ENCODE assay signal across 1 cellular context in the genomic region with DNA sequence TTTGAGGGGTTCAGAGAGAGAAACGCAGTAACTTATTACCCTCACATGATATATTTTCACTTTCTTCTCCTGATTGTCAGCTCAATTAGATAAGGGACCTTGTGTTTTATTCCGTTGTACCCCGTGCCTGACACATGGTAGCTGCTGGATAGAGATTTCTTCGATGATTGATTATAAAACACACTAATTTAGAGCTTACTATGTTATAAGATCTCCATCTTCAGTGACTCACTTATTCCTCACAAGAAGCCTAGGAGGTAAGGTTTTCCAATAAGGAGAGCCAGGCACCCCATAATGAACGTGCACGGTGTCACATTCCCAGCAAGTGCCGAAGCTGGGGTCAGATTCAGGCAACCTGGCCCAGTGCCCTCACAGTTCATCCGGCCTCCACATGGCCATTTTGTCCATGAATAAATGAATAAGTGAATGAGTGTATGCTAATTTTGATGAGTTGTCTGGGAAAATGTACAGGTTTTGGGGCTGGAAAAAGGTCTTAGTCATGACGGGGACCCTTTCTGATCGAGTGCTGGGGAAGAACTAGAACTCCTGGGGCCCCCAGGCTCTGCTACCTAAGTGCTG.
TF ChIP-seq lines count a peak whose summit lies in the region.

No MANE protein-coding gene starts in this region.

TF ChIP-seq in K562, 482 proteins besides CTCF, POLR2A, EP300 and RAD21 (continued from another document):
- TF ChIP-seq, protein P1, sequence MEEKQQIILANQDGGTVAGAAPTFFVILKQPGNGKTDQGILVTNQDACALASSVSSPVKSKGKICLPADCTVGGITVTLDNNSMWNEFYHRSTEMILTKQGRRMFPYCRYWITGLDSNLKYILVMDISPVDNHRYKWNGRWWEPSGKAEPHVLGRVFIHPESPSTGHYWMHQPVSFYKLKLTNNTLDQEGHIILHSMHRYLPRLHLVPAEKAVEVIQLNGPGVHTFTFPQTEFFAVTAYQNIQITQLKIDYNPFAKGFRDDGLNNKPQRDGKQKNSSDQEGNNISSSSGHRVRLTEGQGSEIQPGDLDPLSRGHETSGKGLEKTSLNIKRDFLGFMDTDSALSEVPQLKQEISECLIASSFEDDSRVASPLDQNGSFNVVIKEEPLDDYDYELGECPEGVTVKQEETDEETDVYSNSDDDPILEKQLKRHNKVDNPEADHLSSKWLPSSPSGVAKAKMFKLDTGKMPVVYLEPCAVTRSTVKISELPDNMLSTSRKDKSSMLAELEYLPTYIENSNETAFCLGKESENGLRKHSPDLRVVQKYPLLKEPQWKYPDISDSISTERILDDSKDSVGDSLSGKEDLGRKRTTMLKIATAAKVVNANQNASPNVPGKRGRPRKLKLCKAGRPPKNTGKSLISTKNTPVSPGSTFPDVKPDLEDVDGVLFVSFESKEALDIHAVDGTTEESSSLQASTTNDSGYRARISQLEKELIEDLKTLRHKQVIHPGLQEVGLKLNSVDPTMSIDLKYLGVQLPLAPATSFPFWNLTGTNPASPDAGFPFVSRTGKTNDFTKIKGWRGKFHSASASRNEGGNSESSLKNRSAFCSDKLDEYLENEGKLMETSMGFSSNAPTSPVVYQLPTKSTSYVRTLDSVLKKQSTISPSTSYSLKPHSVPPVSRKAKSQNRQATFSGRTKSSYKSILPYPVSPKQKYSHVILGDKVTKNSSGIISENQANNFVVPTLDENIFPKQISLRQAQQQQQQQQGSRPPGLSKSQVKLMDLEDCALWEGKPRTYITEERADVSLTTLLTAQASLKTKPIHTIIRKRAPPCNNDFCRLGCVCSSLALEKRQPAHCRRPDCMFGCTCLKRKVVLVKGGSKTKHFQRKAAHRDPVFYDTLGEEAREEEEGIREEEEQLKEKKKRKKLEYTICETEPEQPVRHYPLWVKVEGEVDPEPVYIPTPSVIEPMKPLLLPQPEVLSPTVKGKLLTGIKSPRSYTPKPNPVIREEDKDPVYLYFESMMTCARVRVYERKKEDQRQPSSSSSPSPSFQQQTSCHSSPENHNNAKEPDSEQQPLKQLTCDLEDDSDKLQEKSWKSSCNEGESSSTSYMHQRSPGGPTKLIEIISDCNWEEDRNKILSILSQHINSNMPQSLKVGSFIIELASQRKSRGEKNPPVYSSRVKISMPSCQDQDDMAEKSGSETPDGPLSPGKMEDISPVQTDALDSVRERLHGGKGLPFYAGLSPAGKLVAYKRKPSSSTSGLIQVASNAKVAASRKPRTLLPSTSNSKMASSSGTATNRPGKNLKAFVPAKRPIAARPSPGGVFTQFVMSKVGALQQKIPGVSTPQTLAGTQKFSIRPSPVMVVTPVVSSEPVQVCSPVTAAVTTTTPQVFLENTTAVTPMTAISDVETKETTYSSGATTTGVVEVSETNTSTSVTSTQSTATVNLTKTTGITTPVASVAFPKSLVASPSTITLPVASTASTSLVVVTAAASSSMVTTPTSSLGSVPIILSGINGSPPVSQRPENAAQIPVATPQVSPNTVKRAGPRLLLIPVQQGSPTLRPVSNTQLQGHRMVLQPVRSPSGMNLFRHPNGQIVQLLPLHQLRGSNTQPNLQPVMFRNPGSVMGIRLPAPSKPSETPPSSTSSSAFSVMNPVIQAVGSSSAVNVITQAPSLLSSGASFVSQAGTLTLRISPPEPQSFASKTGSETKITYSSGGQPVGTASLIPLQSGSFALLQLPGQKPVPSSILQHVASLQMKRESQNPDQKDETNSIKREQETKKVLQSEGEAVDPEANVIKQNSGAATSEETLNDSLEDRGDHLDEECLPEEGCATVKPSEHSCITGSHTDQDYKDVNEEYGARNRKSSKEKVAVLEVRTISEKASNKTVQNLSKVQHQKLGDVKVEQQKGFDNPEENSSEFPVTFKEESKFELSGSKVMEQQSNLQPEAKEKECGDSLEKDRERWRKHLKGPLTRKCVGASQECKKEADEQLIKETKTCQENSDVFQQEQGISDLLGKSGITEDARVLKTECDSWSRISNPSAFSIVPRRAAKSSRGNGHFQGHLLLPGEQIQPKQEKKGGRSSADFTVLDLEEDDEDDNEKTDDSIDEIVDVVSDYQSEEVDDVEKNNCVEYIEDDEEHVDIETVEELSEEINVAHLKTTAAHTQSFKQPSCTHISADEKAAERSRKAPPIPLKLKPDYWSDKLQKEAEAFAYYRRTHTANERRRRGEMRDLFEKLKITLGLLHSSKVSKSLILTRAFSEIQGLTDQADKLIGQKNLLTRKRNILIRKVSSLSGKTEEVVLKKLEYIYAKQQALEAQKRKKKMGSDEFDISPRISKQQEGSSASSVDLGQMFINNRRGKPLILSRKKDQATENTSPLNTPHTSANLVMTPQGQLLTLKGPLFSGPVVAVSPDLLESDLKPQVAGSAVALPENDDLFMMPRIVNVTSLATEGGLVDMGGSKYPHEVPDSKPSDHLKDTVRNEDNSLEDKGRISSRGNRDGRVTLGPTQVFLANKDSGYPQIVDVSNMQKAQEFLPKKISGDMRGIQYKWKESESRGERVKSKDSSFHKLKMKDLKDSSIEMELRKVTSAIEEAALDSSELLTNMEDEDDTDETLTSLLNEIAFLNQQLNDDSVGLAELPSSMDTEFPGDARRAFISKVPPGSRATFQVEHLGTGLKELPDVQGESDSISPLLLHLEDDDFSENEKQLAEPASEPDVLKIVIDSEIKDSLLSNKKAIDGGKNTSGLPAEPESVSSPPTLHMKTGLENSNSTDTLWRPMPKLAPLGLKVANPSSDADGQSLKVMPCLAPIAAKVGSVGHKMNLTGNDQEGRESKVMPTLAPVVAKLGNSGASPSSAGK (IDR thresholded peaks at IDR 0.05) = peak; percentile 92
TF ChIP-seq in K562: peak in this region for 5.
